ENCODE assay signal across 16 cellular contexts in genomic region chr2:43190305-43191052, GRCh38. TPM values are rescaled to one million over a fixed set of nuclear protein-coding genes. Genes with fewer than 3 reads are reported as not detected.
DNase-seq lines count a peak whose midpoint lies in the region; ATAC-seq, FAIRE-seq and TF ChIP-seq lines count a peak whose summit lies in the region.
"Had no signal": no experiment of that assay in that cellular context is flagged by ENCODE, and none has a peak within 500 bp of the region (broad histone marks: within the 10 kb centered on the region; RNA-seq: fewer than 3 reads in every experiment).

No MANE protein-coding gene starts in this region.

- DNase-seq in NT2/D1 (ENCODE audit: low read depth, low spot score) (no peak), K562 (ENCODE audit: extremely low read depth in 1 of 4, low spot score in 3 of 4) (peak; percentile 68 to 92 (median 80)), mesenchymal stem cell (no peak), superior temporal gyrus (ENCODE audit: extremely low spot score) (no peak)
- DNase-seq: COR-L47; NCI-H1436 treated with DMSO at 0.1 percent for 48 hours; NCI-H2081 treated with DMSO at 0.1 percent for 48 hours; NCI-H526 treated with DMSO at 0.1 percent for 48 hours; NK-92 treated with Interleukin-12 subunit alpha and Interleukin-12 subunit beta, amount 100 ng/mL, for 24 hours; Right ventricle myocardium superior; SK-N-SH had no signal

- no peaks in the 10 kb centered on the region for H3K9me1 ChIP-seq in K562 (ENCODE audit: control insufficient read depth, insufficient read depth, low read length)

- no peak overlapping the region for H4K91ac ChIP-seq in mesenchymal stem cell (ENCODE audit: low read length)

- no peak overlapping the region for H2BK120ac ChIP-seq in mesenchymal stem cell (ENCODE audit: low read depth, low read length)

- H3K23ac ChIP-seq in mesenchymal stem cell (ENCODE audit: low read length in 2 of 2): no peak overlapping the region

- no peak for TF ChIP-seq POLR2A in K562 (conservative IDR thresholded peaks at IDR 0.05)

- H3K79me1 ChIP-seq in mesenchymal stem cell (replicated peaks; ENCODE audit: low read length, poor library complexity, severe bottlenecking): no peaks in the 10 kb centered on the region

- peak overlapping the region; percentile 58 for H3K4me2 ChIP-seq in K562 (ENCODE audit: insufficient read depth, low read length)
- no peak overlapping the region for H3K4me2 ChIP-seq in mesenchymal stem cell (ENCODE audit: low read length, poor library complexity, severe bottlenecking)
- H3K4me2 ChIP-seq: SK-N-SH had no signal

- 7% methylated on average over 9 of the region's 10 CpGs for WGBS in K562 (ENCODE audit: insufficient coverage, low coverage, missing lambda C conversion rate)
- 89% methylated on average over 10 of the region's 10 CpGs for WGBS in mesenchymal stem cell

- no peaks in the 10 kb centered on the region for H3K79me2 ChIP-seq in K562 (ENCODE audit: control insufficient read depth, insufficient read depth, low read length)

- H3K36me3 ChIP-seq in NT2/D1 (ENCODE audit: insufficient read depth, insufficient read length, low read length): no peaks in the 10 kb centered on the region
- no peaks in the 10 kb centered on the region for H3K36me3 ChIP-seq in K562 (ENCODE audit: control insufficient read depth, insufficient read depth, low read length)
- H3K36me3 ChIP-seq in mesenchymal stem cell (ENCODE audit: control insufficient read depth in 1 of 2, insufficient read depth in 2 of 2, low read depth in 1 of 2, low read length in 2 of 2): peaks cover 0 to 3% of the 10 kb centered on the region in 2 experiments

- H3K14ac ChIP-seq in mesenchymal stem cell (ENCODE audit: low read length in 2 of 2): peak overlapping the region in 1 of 2 experiments; percentile 13

- TF ChIP-seq RAD21 in K562 (CRISPR knock-in tag; conservative IDR thresholded peaks at IDR 0.05 in 1 of 2, IDR thresholded peaks at IDR 0.05 in 1 of 2): peak in 1 of 2 experiments; percentile 19; a peak in 1 of 4 replicates

- no peaks in the 10 kb centered on the region for H3K9me3 ChIP-seq in NT2/D1 (ENCODE audit: insufficient read depth, low read length)
- H3K9me3 ChIP-seq in K562 (replicated peaks; ENCODE audit: control insufficient read depth, insufficient read depth, low read depth, low read length): no peaks in the 10 kb centered on the region
- no peaks in the 10 kb centered on the region for H3K9me3 ChIP-seq in mesenchymal stem cell (ENCODE audit: control insufficient read depth, low read length)
- H3K9me3 ChIP-seq: SK-N-SH had no signal

- H2BK12ac ChIP-seq in mesenchymal stem cell (ENCODE audit: low read length in 2 of 2): peak overlapping the region; percentile 14 to 51

- H3K4me1 ChIP-seq in NT2/D1 (ENCODE audit: insufficient read depth, insufficient read length): peaks cover 18% of the 10 kb centered on the region
- peaks cover 74 to 84% of the 10 kb centered on the region in 2 experiments for H3K4me1 ChIP-seq in K562 (replicated peaks in 1 of 2; ENCODE audit: control insufficient read depth in 2 of 2, insufficient read depth in 2 of 2, low read length in 2 of 2)
- peaks cover 44% of the 10 kb centered on the region for H3K4me1 ChIP-seq in mesenchymal stem cell (ENCODE audit: control insufficient read depth, insufficient read depth, low read depth, low read length)

- TF ChIP-seq CTCF in K562 (IDR thresholded peaks at IDR 0.05 in 2 of 3, conservative IDR thresholded peaks at IDR 0.05 in 1 of 3; ENCODE audit: insufficient read depth in 2 of 3, low read depth in 1 of 3, low read length in 3 of 3): no peak

- peak overlapping the region; percentile 62 for H2AFZ ChIP-seq in K562 (ENCODE audit: low read depth, low read length)
- no peak overlapping the region for H2AFZ ChIP-seq in mesenchymal stem cell (ENCODE audit: low read depth, low read length)

- H3K9ac ChIP-seq in NT2/D1 (ENCODE audit: insufficient read length, low read depth) (peak overlapping the region; percentile 50), K562 (ENCODE audit: insufficient read depth in 1 of 2, low read depth in 2 of 2, low read length in 2 of 2) (peak overlapping the region; percentile 67 to 82), mesenchymal stem cell (ENCODE audit: low read length) (no peak overlapping the region)
- H3K9ac ChIP-seq: SK-N-SH had no signal

- H3K18ac ChIP-seq in mesenchymal stem cell (ENCODE audit: low read depth in 1 of 2, low read length in 2 of 2): peak overlapping the region; percentile 8 to 44

- no peaks in the 10 kb centered on the region for H4K20me1 ChIP-seq in K562 (replicated peaks; ENCODE audit: control insufficient read depth, insufficient read depth, low read length)

- peak; percentile 91 for TF ChIP-seq EP300 in K562 (IDR thresholded peaks at IDR 0.05; ENCODE audit: low read length)

- H3K4me3 ChIP-seq in NT2/D1 (ENCODE audit: insufficient read length, low read depth): no peak overlapping the region
- no peak overlapping the region for H3K4me3 ChIP-seq in K562
- H3K4me3 ChIP-seq in mesenchymal stem cell (ENCODE audit: insufficient read depth in 1 of 2, low read depth in 1 of 2, low read length in 2 of 2): no peak overlapping the region

- H3K27ac ChIP-seq in K562 (ENCODE audit: extremely low read depth, low read depth, low read length): peak overlapping the region; percentile 77
- no peak overlapping the region for H3K27ac ChIP-seq in mesenchymal stem cell (ENCODE audit: low read length, poor library complexity, severe bottlenecking)
- H3K27ac ChIP-seq: C4-2B had no signal

- peak; percentile 87 for FAIRE-seq in K562 (lab: Jason Lieb, UNC)

- peak; percentile 68 for ATAC-seq in K562
- ATAC-seq in GM21717 (IDR thresholded peaks at IDR 0.05; ENCODE audit: unreplicated experiment): no peak
- no peak for ATAC-seq in HG03565 (IDR thresholded peaks at IDR 0.05; ENCODE audit: unreplicated experiment)
- no peak for ATAC-seq in GM18868 (IDR thresholded peaks at IDR 0.05; ENCODE audit: unreplicated experiment)
- ATAC-seq: HCT116 had no signal

- CTCF ChIA-PET in K562 (lab: Yijun Ruan, JAX; ENCODE audit: low intra/inter-chr PET ratio): no interaction called here

- peak overlapping the region in 1 of 2 experiments; percentile 61 for H3K4ac ChIP-seq in mesenchymal stem cell (ENCODE audit: low read depth in 1 of 2, low read length in 2 of 2)

- no TSS peak for BruUV-seq in K562 (replicated peaks; lab: Mats Ljungman, UMichigan)

- peak overlapping the region; percentile 88 for H2AK5ac ChIP-seq in mesenchymal stem cell (ENCODE audit: low read length, severe bottlenecking)

- POLR2A ChIA-PET in K562 (lab: Yijun Ruan, JAX): interaction anchor here (0.9 to 2.0 kb wide), 3 partner anchors 10 to 13 kb away, joined by 4 to 6 read pairs (median 4); no protein-coding TSS in a partner anchor

- peak overlapping the region; percentile 17 for H2BK15ac ChIP-seq in mesenchymal stem cell (ENCODE audit: low read depth, poor library complexity, severe bottlenecking)

- no peak overlapping the region for H4K8ac ChIP-seq in mesenchymal stem cell (ENCODE audit: low read length)

- in situ Hi-C loops in K562 (cut with MboI): no loop called here

- intact Hi-C loops in K562 (cut with micrococcal nuclease): loop anchor here (1.0 kb wide), 1 partner anchor 36 kb away; the partner anchor contains the start of gene ZFP36L2

- no peaks in the 10 kb centered on the region for H3K27me3 ChIP-seq in NT2/D1 (ENCODE audit: insufficient read depth, insufficient read length)
- no peaks in the 10 kb centered on the region for H3K27me3 ChIP-seq in K562 (ENCODE audit: control insufficient read depth in 2 of 2, insufficient read depth in 2 of 2, low read length in 2 of 2)
- H3K27me3 ChIP-seq in mesenchymal stem cell (ENCODE audit: control insufficient read depth in 1 of 2, insufficient read depth in 1 of 2, low read length in 2 of 2): no peaks in the 10 kb centered on the region

- no peak overlapping the region for H2BK5ac ChIP-seq in mesenchymal stem cell (ENCODE audit: low read depth, low read length, poor library complexity, severe bottlenecking)

TF ChIP-seq in K562, 482 proteins besides CTCF, POLR2A, EP300 and RAD21 (continues in another document):
- TF ChIP-seq HNRNPK (IDR thresholded peaks at IDR 0.05; ENCODE audit: low read depth, low read length, poor library complexity, severe bottlenecking) (no peak), MBD2 (IDR thresholded peaks at IDR 0.05; ENCODE audit: borderline replicate concordance, low read depth) (peak; percentile 55; the same call in 1 of the 2 replicates)

RNA-seq across cellular contexts. Expression of gene ZFP36L2, which starts 35.9 kb away (rescaled TPM):
- 9.5 and 13.7 TPM in 2 replicates for total RNA-seq in K562 (2011; cell fraction: chromatin; rRNA removed; ENCODE audit: low replicate concordance)
- total RNA-seq in K562 (2011; cell fraction: nucleolus; rRNA removed): 9.7 and 10.2 TPM in 2 replicates
- total RNA-seq in K562 (2011; cell fraction: nucleoplasm; rRNA removed): 11.8 and 19.4 TPM in 2 replicates
- total RNA-seq in K562 (2014; rRNA removed): 4.1 and 6.2 TPM in 2 replicates
- 6.2 and 6.4 TPM in 2 replicates for total RNA-seq in K562 (2014; rRNA removed; fragmentation: Illumina TruSeq; extraction: Trizol)
- 6.6 and 7.9 TPM in 2 replicates for total RNA-seq in K562 (2015; rRNA removed; fragmentation: Illumina TruSeq; extraction: Trizol)
- 60.6 and 62.1 TPM in 2 replicates for total RNA-seq in K562 (2021)
- polyA plus RNA-seq in K562 (2011; rRNA removed): 6.5 and 11.7 TPM in 2 replicates
- 3.1 and 12.8 TPM in 2 replicates for polyA plus RNA-seq in K562 (2011; cell fraction: cytosol; rRNA removed)
- 6.0 and 19.0 TPM in 2 replicates for polyA plus RNA-seq in K562 (2011; cell fraction: nucleus; rRNA removed)
- polyA plus RNA-seq in K562 (2012): 27.2 and 38.8 TPM in 2 replicates
- 20.0 and 20.3 TPM in 2 replicates for polyA plus RNA-seq in K562 (2014; fragmentation: Illumina TruSeq; extraction: Trizol)
- polyA plus RNA-seq in K562 (2014; fragmentation: Nextera tagmentation; extraction: Ambion mirVana): 10 to 100 TPM; 32.4 to 42.8 TPM
- 21.8 and 23.7 TPM in 2 replicates for polyA plus RNA-seq in K562 (2014; rRNA removed)
- polyA minus RNA-seq in K562 (2011; rRNA and poly(A)+ RNA removed): 4.3 and 5.1 TPM in 2 replicates
- polyA minus RNA-seq in K562 (2011; cell fraction: cytosol; rRNA and poly(A)+ RNA removed): 17.1 and 23.8 TPM in 2 replicates
- polyA minus RNA-seq in K562 (2011; cell fraction: nucleus; rRNA and poly(A)+ RNA removed): 6.4 and 8.1 TPM in 2 replicates
- 88.2 TPM for polyA plus RNA-seq in mesenchymal stem cell (2013, experiment 1 of 2)
- polyA plus RNA-seq in mesenchymal stem cell (2013, experiment 2 of 2): 85.9 TPM

Comparison
In these comparisons a context has a peak if more than half of its experiments do, and no peak if none do; other contexts are left out.
1. DNase-seq: peak in K562 (4 of 4); none in NT2/D1 (single experiment), mesenchymal stem cell (single experiment) and superior temporal gyrus (single experiment).